ENCODE assay signal across 8 cellular contexts in the genomic region with DNA sequence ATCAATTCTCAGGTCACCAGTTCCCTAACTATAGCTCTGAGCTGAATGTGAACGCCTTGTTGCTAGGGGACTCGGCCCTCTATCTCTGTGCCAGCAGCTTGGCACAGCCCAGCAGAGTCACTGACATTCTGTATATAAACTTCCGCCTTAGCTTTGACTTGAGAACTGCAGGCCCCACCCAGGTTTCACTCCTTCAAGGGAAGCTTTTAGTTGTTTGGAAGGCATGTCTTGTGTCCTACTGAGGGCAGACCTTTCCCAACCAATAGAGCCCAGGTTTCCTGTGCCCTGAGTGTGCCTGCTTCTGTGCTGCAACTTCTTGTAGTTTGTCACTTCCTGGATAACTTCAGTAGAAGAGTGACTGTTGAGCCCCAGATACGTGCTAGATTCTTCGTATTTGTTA.
DNase-seq lines count a peak whose midpoint lies in the region; ATAC-seq and TF ChIP-seq lines count a peak whose summit lies in the region.
"Not testable (repeated sequence)": the region's sequence is repeated elsewhere in the genome, so short reads cannot be mapped to it uniquely, and the experiment has no call there.

No MANE protein-coding gene starts in this region.

- H3K4me3 Mint-ChIP-seq in activated CD4-positive, alpha-beta T cell treated with anti-CD3 and anti-CD28 coated beads for 36 hours; activated naive CD8-positive, alpha-beta T cell treated with anti-CD3 and anti-CD28 coated beads, Interleukin-2, amount 50 U/mL, for 24 hours: not testable (repeated sequence)
- peak overlapping the region; percentile 43 for H3K4me3 Mint-ChIP-seq in activated T-helper 1 cell treated with anti-CD3 and anti-CD28 coated beads, Interleukin-12 subunit alpha, Interleukin-12 subunit beta, Interleukin-2, Interleukin-4 antibody, amounts not matched to agents 30 ng/mL and 10 ng/mL and 1 ng/mL, durations not matched to agents 14 hours and 24 hours and 36 hours

- not testable (repeated sequence) for H3K36me3 ChIP-seq in DND-41 (ENCODE audit: insufficient read depth, low read length); mucosa of stomach (ENCODE audit: control insufficient read depth, insufficient read depth, low read length); thymus (ENCODE audit: control insufficient read depth, insufficient read depth)

- CTCF ChIA-PET in activated CD4-positive, alpha-beta T cell treated with anti-CD3 and anti-CD28 coated beads for 36 hours (lab: Charles Lee) = interaction anchor here (1.1 to 3.0 kb wide), 5 partner anchors 9 to 60 kb away, joined by 3 to 10 read pairs (median 5); no protein-coding TSS in a partner anchor

- not testable (repeated sequence) for TF ChIP-seq CTCF in DND-41 (IDR thresholded peaks at IDR 0.05; ENCODE audit: borderline replicate concordance, extremely low read depth, low read length, poor library complexity, severe bottlenecking)

- not testable (repeated sequence) for H4K20me1 ChIP-seq in DND-41 (ENCODE audit: insufficient read depth, low read length)

- H3K9me3 Mint-ChIP-seq in activated CD4-positive, alpha-beta T cell treated with anti-CD3 and anti-CD28 coated beads for 36 hours (ENCODE audit: low read depth); activated T-helper 1 cell treated with anti-CD3 and anti-CD28 coated beads, Interleukin-12 subunit alpha, Interleukin-12 subunit beta, Interleukin-2, Interleukin-4 antibody, amounts not matched to agents 30 ng/mL and 10 ng/mL and 1 ng/mL, durations not matched to agents 14 hours and 24 hours and 36 hours; activated naive CD8-positive, alpha-beta T cell treated with anti-CD3 and anti-CD28 coated beads, Interleukin-2, amount 50 U/mL, for 24 hours: not testable (repeated sequence)

- not testable (repeated sequence) for H3K4me3 ChIP-seq in DND-41 (ENCODE audit: low read depth in 1 of 2, low read length in 2 of 2); mucosa of stomach (ENCODE audit: low read length); thymus (ENCODE audit: low read length)

- not testable (repeated sequence) for H3K27me3 ChIP-seq in DND-41 (ENCODE audit: insufficient read depth, low read length, poor library complexity); mucosa of stomach (ENCODE audit: control insufficient read depth, insufficient read depth, low read length); thymus (ENCODE audit: control insufficient read depth, insufficient read depth)

- not testable (repeated sequence) for DNase-seq in DND-41; activated T-helper 1 cell treated with anti-CD3 and anti-CD28 coated beads, Interleukin-12 subunit alpha, Interleukin-12 subunit beta, Interleukin-2, Interleukin-4 antibody, amounts not matched to agents 30 ng/mL and 10 ng/mL and 1 ng/mL, durations not matched to agents 14 hours and 24 hours and 36 hours (ENCODE audit: low spot score); activated naive CD8-positive, alpha-beta T cell treated with anti-CD3 and anti-CD28 coated beads, Interleukin-2, amount 50 U/mL, for 24 hours
- DNase-seq in RPMI8226 = peak; percentile 20
- DNase-seq in activated CD4-positive, alpha-beta T cell treated with anti-CD3 and anti-CD28 coated beads for 36 hours = peak; percentile 26

- not testable (repeated sequence) for H3K9me3 ChIP-seq in DND-41 (ENCODE audit: insufficient read depth, low read length, severe bottlenecking); mucosa of stomach (ENCODE audit: control insufficient read depth, low read length); thymus (ENCODE audit: control insufficient read depth)

- not testable (repeated sequence) for H3K36me3 Mint-ChIP-seq in activated CD4-positive, alpha-beta T cell treated with anti-CD3 and anti-CD28 coated beads for 36 hours (ENCODE audit: low read depth); activated T-helper 1 cell treated with anti-CD3 and anti-CD28 coated beads, Interleukin-12 subunit alpha, Interleukin-12 subunit beta, Interleukin-2, Interleukin-4 antibody, amounts not matched to agents 30 ng/mL and 10 ng/mL and 1 ng/mL, durations not matched to agents 14 hours and 24 hours and 36 hours (ENCODE audit: low read depth); activated naive CD8-positive, alpha-beta T cell treated with anti-CD3 and anti-CD28 coated beads, Interleukin-2, amount 50 U/mL, for 24 hours (ENCODE audit: low read depth)

- WGBS in thymus = 63% methylated on average over 5 of the region's 5 CpGs

- not testable (repeated sequence) for H2AFZ ChIP-seq in DND-41 (ENCODE audit: low read depth, low read length)

- H3K27me3 Mint-ChIP-seq in activated CD4-positive, alpha-beta T cell treated with anti-CD3 and anti-CD28 coated beads for 36 hours; activated T-helper 1 cell treated with anti-CD3 and anti-CD28 coated beads, Interleukin-12 subunit alpha, Interleukin-12 subunit beta, Interleukin-2, Interleukin-4 antibody, amounts not matched to agents 30 ng/mL and 10 ng/mL and 1 ng/mL, durations not matched to agents 14 hours and 24 hours and 36 hours (ENCODE audit: insufficient read depth); activated naive CD8-positive, alpha-beta T cell treated with anti-CD3 and anti-CD28 coated beads, Interleukin-2, amount 50 U/mL, for 24 hours: not testable (repeated sequence)

- POLR2A ChIA-PET in activated CD4-positive, alpha-beta T cell treated with anti-CD3 and anti-CD28 coated beads for 36 hours (lab: Charles Lee) = not testable (repeated sequence)

- H3K4me1 ChIP-seq in DND-41 (ENCODE audit: insufficient read depth, low read length) (peaks cover 55% of the 10 kb centered on the region), mucosa of stomach (ENCODE audit: control insufficient read depth, insufficient read depth, low read length) (peaks cover 27% of the 10 kb centered on the region), thymus (ENCODE audit: control insufficient read depth, insufficient read depth, low read length) (peaks cover 12% of the 10 kb centered on the region)

- peak overlapping the region; percentile 87 for H3K27ac Mint-ChIP-seq in activated CD4-positive, alpha-beta T cell treated with anti-CD3 and anti-CD28 coated beads for 36 hours
- H3K27ac Mint-ChIP-seq in activated T-helper 1 cell treated with anti-CD3 and anti-CD28 coated beads, Interleukin-12 subunit alpha, Interleukin-12 subunit beta, Interleukin-2, Interleukin-4 antibody, amounts not matched to agents 30 ng/mL and 10 ng/mL and 1 ng/mL, durations not matched to agents 14 hours and 24 hours and 36 hours = peak overlapping the region; percentile 57
- H3K27ac Mint-ChIP-seq in activated naive CD8-positive, alpha-beta T cell treated with anti-CD3 and anti-CD28 coated beads, Interleukin-2, amount 50 U/mL, for 24 hours = peak overlapping the region; percentile 29

- H3K9ac ChIP-seq in DND-41 (ENCODE audit: low read depth, low read length) = 0 out of 2 replicates have a peak overlapping the region, but pooled peaks have one; percentile 35
- peak overlapping the region; percentile 54 for H3K9ac ChIP-seq in mucosa of stomach (ENCODE audit: low read length)

- H3K27ac ChIP-seq in DND-41 (ENCODE audit: low read length) (peak overlapping the region; percentile 79), thymus (ENCODE audit: low read depth) (peak overlapping the region; percentile 60)

- peaks cover 30% of the 10 kb centered on the region for H3K4me1 Mint-ChIP-seq in activated CD4-positive, alpha-beta T cell treated with anti-CD3 and anti-CD28 coated beads for 36 hours
- H3K4me1 Mint-ChIP-seq in activated T-helper 1 cell treated with anti-CD3 and anti-CD28 coated beads, Interleukin-12 subunit alpha, Interleukin-12 subunit beta, Interleukin-2, Interleukin-4 antibody, amounts not matched to agents 30 ng/mL and 10 ng/mL and 1 ng/mL, durations not matched to agents 14 hours and 24 hours and 36 hours (ENCODE audit: low read depth) = peaks cover 19% of the 10 kb centered on the region
- H3K4me1 Mint-ChIP-seq in activated naive CD8-positive, alpha-beta T cell treated with anti-CD3 and anti-CD28 coated beads, Interleukin-2, amount 50 U/mL, for 24 hours = peaks cover 14% of the 10 kb centered on the region

- H3K4me2 ChIP-seq in DND-41 (ENCODE audit: insufficient read depth, low read length) = not testable (repeated sequence)

- intact Hi-C loops in activated CD4-positive, alpha-beta T cell treated with anti-CD3 and anti-CD28 coated beads for 36 hours (cut with DNase I, micrococcal nuclease); activated T-helper 1 cell treated with anti-CD3 and anti-CD28 coated beads, Interleukin-12 subunit alpha, Interleukin-12 subunit beta, Interleukin-2, Interleukin-4 antibody, amounts not matched to agents 30 ng/mL and 10 ng/mL and 1 ng/mL, durations not matched to agents 14 hours and 24 hours and 36 hours (cut with micrococcal nuclease): not testable (repeated sequence)

- ATAC-seq in DND-41 (ENCODE audit: insufficient read depth, low read depth); activated naive CD8-positive, alpha-beta T cell treated with anti-CD3 and anti-CD28 coated beads, Interleukin-2, amount 50 U/mL, for 24 hours: not testable (repeated sequence)
- ATAC-seq in activated CD4-positive, alpha-beta T cell treated with anti-CD3 and anti-CD28 coated beads for 36 hours = peak; percentile 63
- ATAC-seq in esophagus mucosa = peak; percentile 44

- H3K79me2 ChIP-seq in DND-41 (ENCODE audit: insufficient read depth, low read length) = not testable (repeated sequence)

Comparison
In these comparisons a context has a peak if more than half of its experiments do, and no peak if none do; other contexts are left out.
1. H3K27ac Mint-ChIP-seq: peak in every context shown above with its lines; median percentile 87 in activated CD4-positive, alpha-beta T cell treated with anti-CD3 and anti-CD28 coated beads for 36 hours; 57 in activated T-helper 1 cell treated with anti-CD3 and anti-CD28 coated beads, Interleukin-12 subunit alpha, Interleukin-12 subunit beta, Interleukin-2, Interleukin-4 antibody, amounts not matched to agents 30 ng/mL and 10 ng/mL and 1 ng/mL, durations not matched to agents 14 hours and 24 hours and 36 hours; 29 in activated naive CD8-positive, alpha-beta T cell treated with anti-CD3 and anti-CD28 coated beads, Interleukin-2, amount 50 U/mL, for 24 hours.